In genomic region chr12:92208613-92209121, GRCh38 we compare ENCODE assay signal across 8 cellular contexts.
DNase-seq lines count a peak whose midpoint lies in the region; ATAC-seq and TF ChIP-seq lines count a peak whose summit lies in the region.

No MANE protein-coding gene starts in this region.

- H3K9me3 Mint-ChIP-seq in activated T-cell treated with anti-CD3 and anti-CD28 coated beads, Interleukin-2, amount 50 U/mL, for 72 hours, result peaks cover 0 to 5% of the 10 kb centered on the region in 2 donors

- H2AFZ ChIP-seq in hepatocyte, result no peak overlapping the region

- peaks cover 4% of the 10 kb centered on the region for H3K4me1 ChIP-seq in hepatocyte (ENCODE audit: insufficient read depth)

- ATAC-seq in GM21576 (IDR thresholded peaks at IDR 0.05; ENCODE audit: unreplicated experiment), result peak; percentile 72
- ATAC-seq in activated T-cell treated with anti-CD3 and anti-CD28 coated beads, Interleukin-2, amount 50 U/mL, for 72 hours (replicated peaks in 1 of 2), result peak; percentile 80 to 86

- no peaks in the 10 kb centered on the region for H3K36me3 ChIP-seq in hepatocyte (replicated peaks; ENCODE audit: insufficient read depth, low read depth)

- no peak overlapping the region for H3K4me3 ChIP-seq in Jurkat, Clone E6-1 (ENCODE audit: low read length)
- H3K4me3 ChIP-seq in hepatocyte, result no peak overlapping the region

- WGBS in hepatocyte (ENCODE audit: low lambda C conversion rate, missing lambda C conversion rate), result 62% methylated on average over 6 of the region's 6 CpGs

- peak overlapping the region; percentile 94 for H3K27ac Mint-ChIP-seq in activated T-cell treated with anti-CD3 and anti-CD28 coated beads, Interleukin-2, amount 50 U/mL, for 72 hours

- no peaks in the 10 kb centered on the region for H3K79me2 ChIP-seq in hepatocyte

- peak overlapping the region; percentile 64 to 82 for H3K4me3 Mint-ChIP-seq in activated T-cell treated with anti-CD3 and anti-CD28 coated beads, Interleukin-2, amount 50 U/mL, for 72 hours

- peaks cover 3% of the 10 kb centered on the region in 2 donors for H3K36me3 Mint-ChIP-seq in activated T-cell treated with anti-CD3 and anti-CD28 coated beads, Interleukin-2, amount 50 U/mL, for 72 hours (ENCODE audit: insufficient read depth in 2 of 2)

- H3K4me2 ChIP-seq in hepatocyte, result peak overlapping the region; percentile 26

- peak overlapping the region; percentile 78 for H3K27ac ChIP-seq in hepatocyte

- no peaks in the 10 kb centered on the region for H4K20me1 ChIP-seq in hepatocyte (ENCODE audit: insufficient read depth, poor library complexity, severe bottlenecking)

- peaks cover 38% of the 10 kb centered on the region for H3K4me1 Mint-ChIP-seq in activated T-cell treated with anti-CD3 and anti-CD28 coated beads, Interleukin-2, amount 50 U/mL, for 72 hours (ENCODE audit: low read depth)

- TF ChIP-seq CTCF in hepatocyte (IDR thresholded peaks at IDR 0.05; ENCODE audit: poor library complexity), result no peak

- H3K9me2 ChIP-seq in hepatocyte (replicated peaks; ENCODE audit: insufficient read depth), result no peaks in the 10 kb centered on the region

- DNase-seq in DMS79 treated with DMSO at 0.1 percent for 48 hours (lab: John Stamatoyannopoulos, UW) (peak; percentile 4), DMS79 (lab: John Stamatoyannopoulos, UW) (no peak), hepatocyte (ENCODE audit: low spot score) (peak; percentile 55), GOT3 (lab: John Stamatoyannopoulos, UW) (no peak), NCI-H1436 treated with DMSO at 0.1 percent for 48 hours (lab: John Stamatoyannopoulos, UW) (no peak)
- peak; percentile 70 for DNase-seq in Jurkat, Clone E6-1 (ENCODE audit: low read depth, low spot score)
- DNase-seq in activated T-cell treated with anti-CD3 and anti-CD28 coated beads, Interleukin-2, amount 50 U/mL, for 72 hours, result peak; percentile 36 to 46

- no peaks in the 10 kb centered on the region for H3K9me3 ChIP-seq in hepatocyte (ENCODE audit: low read depth)

- no peaks in the 10 kb centered on the region for H3K27me3 Mint-ChIP-seq in activated T-cell treated with anti-CD3 and anti-CD28 coated beads, Interleukin-2, amount 50 U/mL, for 72 hours (ENCODE audit: low read depth)

- no peaks in the 10 kb centered on the region for H3K27me3 ChIP-seq in hepatocyte

Comparison
In these comparisons a context has a peak if more than half of its experiments do, and no peak if none do; other contexts are left out.
1. DNase-seq: peak in DMS79 treated with DMSO at 0.1 percent for 48 hours (single experiment), Jurkat, Clone E6-1 (single experiment), activated T-cell treated with anti-CD3 and anti-CD28 coated beads, Interleukin-2, amount 50 U/mL, for 72 hours (2 of 2) and hepatocyte (single experiment); none in DMS79 (single experiment), GOT3 (single experiment) and NCI-H1436 treated with DMSO at 0.1 percent for 48 hours (single experiment).